Comparison of ENCODE assay signal across 17 cellular contexts in genomic region chr18:1906421-1906820, GRCh38.
DNase-seq lines count a peak whose midpoint lies in the region; ATAC-seq, FAIRE-seq and TF ChIP-seq lines count a peak whose summit lies in the region.
"Had no signal": no experiment of that assay in that cellular context is flagged by ENCODE, and none has a peak within 500 bp of the region (broad histone marks: within the 10 kb centered on the region; RNA-seq: fewer than 3 reads in every experiment).

No MANE protein-coding gene starts in this region.

- H3K27me3 Mint-ChIP-seq in MCF 10A (ENCODE audit: insufficient read depth, unreplicated experiment) = no peaks in the 10 kb centered on the region

- H3K79me2 ChIP-seq in PC-3 (ENCODE audit: low read length) = no peaks in the 10 kb centered on the region

- POLR2A ChIA-PET in MCF 10A (lab: Yijun Ruan, JAX) (interaction anchor here (0.6 to 1.2 kb wide), 3 partner anchors 15 to 1093 kb away, joined by 3 to 7 read pairs (median 3); no protein-coding TSS in a partner anchor), PC-3 (lab: Charles Lee; ENCODE audit: unreplicated experiment) (no interaction called here)

- H3K4me3 Mint-ChIP-seq in MCF 10A (ENCODE audit: unreplicated experiment) = no peak overlapping the region

- no peak overlapping the region for H3K4me2 ChIP-seq in PC-3 (ENCODE audit: low read length)
- H3K4me2 ChIP-seq: BLaER1 had no signal

- BruUV-seq in MCF 10A (replicated peaks; lab: Mats Ljungman, UMichigan) = no TSS peak
- no TSS peak for BruUV-seq in PC-3 (replicated peaks; lab: Mats Ljungman, UMichigan)

- CTCF ChIA-PET in MCF 10A (lab: Yijun Ruan, JAX) = interaction anchor here (0.6 to 1.5 kb wide), 3 partner anchors 17 to 134 kb away, joined by 3 to 4 read pairs (median 3); no protein-coding TSS in a partner anchor
- CTCF ChIA-PET in PC-3 (lab: Charles Lee) = interaction anchor here (0.7 kb wide), 1 partner anchor 332 kb away, joined by 6 read pairs; no protein-coding TSS in a partner anchor

- no peak overlapping the region for H3K27ac ChIP-seq in breast epithelium
- no peak overlapping the region for H3K27ac ChIP-seq in PC-3 (ENCODE audit: low read length)
- H3K27ac ChIP-seq: BLaER1, GM23248 had no signal

- no peak overlapping the region for H2AFZ ChIP-seq in PC-3 (ENCODE audit: low read length)
- H2AFZ ChIP-seq: GM23248 had no signal

- H3K9me3 ChIP-seq in breast epithelium = peaks cover 9 to 12% of the 10 kb centered on the region in 2 donors
- H3K9me3 ChIP-seq in PC-3 (ENCODE audit: low read length) = no peaks in the 10 kb centered on the region

- H3F3A ChIP-seq in PC-3 (ENCODE audit: low read length, unreplicated experiment) = no peaks in the 10 kb centered on the region

- no peaks in the 10 kb centered on the region for H3K9me2 ChIP-seq in PC-3 (replicated peaks; ENCODE audit: low read length)

- H3K27ac Mint-ChIP-seq in MCF 10A (ENCODE audit: low read depth, unreplicated experiment) = no peak overlapping the region

- H3K36me3 Mint-ChIP-seq in MCF 10A (ENCODE audit: insufficient read depth, unreplicated experiment) = no peaks in the 10 kb centered on the region

- intact Hi-C loops in MCF 10A (cut with micrococcal nuclease) = no loop called here
- intact Hi-C loops in breast epithelium (cut with DNase I; ENCODE audit: low total_unique reads) = no loop called here
- intact Hi-C loops in PC-3 (cut with micrococcal nuclease) = no loop called here

- ATAC-seq in PC-3 = no peak
- ATAC-seq: GM12878 had no signal

- no peak overlapping the region for H3K9ac ChIP-seq in PC-3 (ENCODE audit: low read length)
- H3K9ac ChIP-seq: BLaER1, GM23248 had no signal

- DNase-seq in MCF 10A (ENCODE audit: unreplicated experiment) = peak; percentile 2
- no peak for DNase-seq in breast epithelium (ENCODE audit: low spot score in 2 of 2)
- peak; percentile 28 for DNase-seq in PC-3
- peak; percentile 24 for DNase-seq in bronchial epithelial cell (ENCODE audit: low read depth)
- peak; percentile 34 for DNase-seq in renal cortical epithelial cell (ENCODE audit: low read depth)
- no peak for DNase-seq in DMS53 treated with DMSO at 0.1 percent for 48 hours (lab: John Stamatoyannopoulos, UW; ENCODE audit: unreplicated experiment)
- no peak for DNase-seq in cerebellar cortex (ENCODE audit: low spot score)
- DNase-seq in Kasumi-1 (lab: John Stamatoyannopoulos, UW) = no peak
- DNase-seq: 8988T, AML-193, DMS 273 treated with DMSO at 0.1 percent for 48 hours, DMS79, GM23248, H7 had no signal

- FAIRE-seq in bronchial epithelial cell (lab: Jason Lieb, UNC) = no peak
- FAIRE-seq: GM12878, GM18507 had no signal

- H3K36me3 ChIP-seq in breast epithelium (no peaks in the 10 kb centered on the region), PC-3 (ENCODE audit: low read depth, low read length) (no peaks in the 10 kb centered on the region), bronchial epithelial cell (ENCODE audit: control insufficient read depth, insufficient read depth, low read length) (no peaks in the 10 kb centered on the region)
- H3K36me3 ChIP-seq: BLaER1 had no signal

- peaks cover 11% of the 10 kb centered on the region for H3K4me1 Mint-ChIP-seq in MCF 10A (ENCODE audit: insufficient read depth, unreplicated experiment)

- TF ChIP-seq CTCF in MCF 10A (IDR thresholded peaks at IDR 0.05; ENCODE audit: unreplicated experiment) (no peak), breast epithelium (IDR thresholded peaks at IDR 0.05) (no peak), PC-3 (conservative IDR thresholded peaks at IDR 0.05; ENCODE audit: low read depth, low read length) (no peak), bronchial epithelial cell (IDR thresholded peaks at IDR 0.05; ENCODE audit: insufficient read depth, low read length, severe bottlenecking) (no peak)

- peaks cover 8% of the 10 kb centered on the region for H3K9me3 Mint-ChIP-seq in MCF 10A (ENCODE audit: unreplicated experiment)

- H3K27me3 ChIP-seq in breast epithelium (no peaks in the 10 kb centered on the region), PC-3 (ENCODE audit: low read length) (no peaks in the 10 kb centered on the region), bronchial epithelial cell (ENCODE audit: control insufficient read depth, insufficient read depth, low read length) (no peaks in the 10 kb centered on the region)
- H3K27me3 ChIP-seq: BLaER1 had no signal

- TF ChIP-seq POLR2A in breast epithelium (IDR thresholded peaks at IDR 0.05) = no peak

- H3K4me3 ChIP-seq in breast epithelium (no peak overlapping the region), PC-3 (ENCODE audit: low read length) (no peak overlapping the region), bronchial epithelial cell (ENCODE audit: low read depth, low read length) (no peak overlapping the region)
- H3K4me3 ChIP-seq: BLaER1, GM12878, GM23248 had no signal

- H3K4me1 ChIP-seq in breast epithelium (no peaks in the 10 kb centered on the region), PC-3 (ENCODE audit: insufficient read depth, low read length) (no peaks in the 10 kb centered on the region; the same call in 1 of the 2 replicates)
- H3K4me1 ChIP-seq: BLaER1 had no signal

- H4K20me1 ChIP-seq in PC-3 (ENCODE audit: low read length) = no peaks in the 10 kb centered on the region
- H4K20me1 ChIP-seq: BLaER1 had no signal

Comparison
In these comparisons a context has a peak if more than half of its experiments do, and no peak if none do; other contexts are left out.
1. DNase-seq: peak in MCF 10A (single experiment), PC-3 (single experiment), bronchial epithelial cell (single experiment) and renal cortical epithelial cell (single experiment); none in breast epithelium (0 of 2), DMS53 treated with DMSO at 0.1 percent for 48 hours (single experiment), cerebellar cortex (single experiment) and Kasumi-1 (0 of 2).